In the genomic region with DNA sequence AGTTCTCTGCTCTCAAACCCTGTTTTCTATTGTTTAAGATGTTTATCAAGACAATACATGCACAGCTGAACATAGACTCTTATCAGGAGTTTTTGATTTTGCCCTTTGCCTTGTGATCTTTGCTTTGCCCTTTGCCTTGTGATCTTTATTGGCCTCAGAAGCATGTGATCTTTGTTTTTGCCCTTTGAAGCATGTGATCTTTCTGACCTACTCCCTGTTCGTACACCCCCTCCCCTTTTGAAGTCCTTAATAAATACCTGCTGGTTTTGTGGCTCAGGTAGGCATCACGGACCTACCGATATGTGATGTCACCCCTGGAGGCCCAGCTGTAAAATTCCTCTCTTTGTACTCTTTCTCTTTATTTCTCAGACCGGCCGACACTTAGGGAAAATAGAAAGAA, we compare ENCODE assay signal across 3 cellular contexts. TPM values are rescaled to one million over a fixed set of nuclear protein-coding genes. Genes with fewer than 3 reads are reported as not detected.
"Had no signal": no experiment of that assay in that cellular context is flagged by ENCODE, and none has a peak within 500 bp of the region (broad histone marks: within the 10 kb centered on the region; RNA-seq: fewer than 3 reads in every experiment).

No MANE protein-coding gene starts in this region.

RNA-seq across cellular contexts. Expression of a gene that starts 44.3 kb away (rescaled TPM):
- total RNA-seq: LHCN-M2, MCF 10A, NCI-H460 had no signal
